In the genomic region with DNA sequence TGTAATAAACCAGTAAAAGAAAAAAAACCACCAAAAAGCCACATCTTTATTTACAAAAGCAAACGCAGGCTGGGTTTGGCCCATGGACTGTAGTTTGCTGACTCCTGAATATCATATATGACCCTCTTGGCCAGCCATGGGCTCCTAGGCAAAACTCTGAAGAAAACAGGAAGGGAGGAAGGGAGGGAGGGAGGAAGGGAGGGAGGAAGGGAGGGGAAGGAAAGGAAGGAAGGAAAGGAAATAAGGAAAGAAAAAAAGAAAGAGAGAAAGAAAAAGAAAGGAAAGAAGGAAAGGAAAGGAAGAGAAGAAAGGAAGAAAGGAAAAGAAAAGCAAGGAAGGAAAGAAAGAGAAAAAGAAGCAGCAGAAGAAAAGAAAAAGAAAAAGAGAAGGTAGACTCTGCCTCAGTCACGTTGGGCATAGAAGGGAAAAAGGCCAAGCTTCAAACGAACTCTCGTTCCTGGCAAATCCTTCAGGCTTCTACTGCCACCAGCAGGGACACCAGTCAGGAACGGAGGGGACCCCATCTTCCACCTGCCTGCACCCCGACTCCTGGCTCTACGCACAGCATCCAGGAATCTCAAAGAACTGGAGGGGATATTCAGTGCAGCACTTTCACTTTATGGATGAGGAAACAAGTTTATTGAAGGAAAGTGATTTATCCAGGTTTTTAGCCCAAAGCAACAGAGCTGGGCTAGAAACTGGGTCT, we compare ENCODE assay signal across 10 cellular contexts.
A peak's percentile ranks its signal among the peaks of the same experiment; 100 is the strongest.
DNase-seq lines count a peak whose midpoint lies in the region; ATAC-seq and TF ChIP-seq lines count a peak whose summit lies in the region.
"Had no signal": no experiment of that assay in that cellular context is flagged by ENCODE, and none has a peak within 500 bp of the region (broad histone marks: within the 10 kb centered on the region; RNA-seq: fewer than 3 reads in every experiment).

No MANE protein-coding gene starts in this region.

- no peak for ATAC-seq in HG02885 (IDR thresholded peaks at IDR 0.05; ENCODE audit: poor library complexity, unreplicated experiment)
- ATAC-seq: activated CD4-positive, alpha-beta T cell treated with anti-CD3 and anti-CD28 coated beads for 36 hours had no signal

- peaks cover 30% of the 10 kb centered on the region for H3K36me3 ChIP-seq in NT2/D1 (ENCODE audit: insufficient read depth, insufficient read length, low read length)
- peaks cover 12 to 20% (median 16%) of the 10 kb centered on the region in 3 donors for H3K36me3 ChIP-seq in tibial artery

- H3K9me3 ChIP-seq in NT2/D1 (ENCODE audit: insufficient read depth, low read length) (no peaks in the 10 kb centered on the region), tibial artery (no peaks in the 10 kb centered on the region)

- H3K4me1 ChIP-seq in NT2/D1 (ENCODE audit: insufficient read depth, insufficient read length) (peaks cover 34% of the 10 kb centered on the region), tibial artery (peaks cover 3 to 100% (median 89%) of the 10 kb centered on the region in 4 donors)

- H3K9ac ChIP-seq in NT2/D1 (ENCODE audit: insufficient read length, low read depth), result peak overlapping the region; percentile 13

- peaks cover 23% of the 10 kb centered on the region for H3K36me3 Mint-ChIP-seq in nephron (ENCODE audit: low read depth)

- H3K27me3 ChIP-seq in NT2/D1 (ENCODE audit: insufficient read depth, insufficient read length), result no peaks in the 10 kb centered on the region
- H3K27me3 ChIP-seq in tibial artery, result no peaks in the 10 kb centered on the region

- intact Hi-C loops in tibial artery (cut with DNase I; ENCODE audit: low total_unique reads), result no loop called here

- H3K4me1 Mint-ChIP-seq in nephron, result peaks cover 71% of the 10 kb centered on the region

- no peak for DNase-seq in NT2/D1 (ENCODE audit: low read depth, low spot score)
- no peak for DNase-seq in coronary artery (ENCODE audit: low spot score)
- no peak for DNase-seq in tibial artery
- no peak for DNase-seq in NCI-H510A treated with DMSO at 0.1 percent for 48 hours (lab: John Stamatoyannopoulos, UW)
- no peak for DNase-seq in activated CD4-positive, alpha-beta T cell treated with anti-CD3 and anti-CD28 coated beads for 4 hours
- DNase-seq: activated CD4-positive, alpha-beta T cell treated with anti-CD3 and anti-CD28 coated beads for 36 hours; cerebellar nuclear complex; NCI-H524 had no signal

- no peak overlapping the region for H3K4me3 Mint-ChIP-seq in nephron
- H3K4me3 Mint-ChIP-seq: activated CD4-positive, alpha-beta T cell treated with anti-CD3 and anti-CD28 coated beads for 36 hours had no signal

- H3K27me3 Mint-ChIP-seq in nephron (ENCODE audit: low read depth), result no peaks in the 10 kb centered on the region
- H3K27me3 Mint-ChIP-seq: activated CD4-positive, alpha-beta T cell treated with anti-CD3 and anti-CD28 coated beads for 36 hours had no signal

- H3K27ac Mint-ChIP-seq in nephron, result peak overlapping the region in 2 of 3 experiments; percentile 17 to 67
- H3K27ac Mint-ChIP-seq: activated CD4-positive, alpha-beta T cell treated with anti-CD3 and anti-CD28 coated beads for 36 hours had no signal

- H3K9me3 Mint-ChIP-seq in nephron, result no peaks in the 10 kb centered on the region

- TF ChIP-seq CTCF in coronary artery (IDR thresholded peaks at IDR 0.05), result no peak
- TF ChIP-seq CTCF in nephron (IDR thresholded peaks at IDR 0.05; ENCODE audit: unreplicated experiment in 3 of 3), result no peak
- no peak for TF ChIP-seq CTCF in tibial artery (IDR thresholded peaks at IDR 0.05)

- peak overlapping the region; percentile 95 to 97 for H3K27ac ChIP-seq in coronary artery
- peak overlapping the region; percentile 87 to 94 for H3K27ac ChIP-seq in tibial artery

- H3K4me3 ChIP-seq in NT2/D1 (ENCODE audit: insufficient read length, low read depth) (no peak overlapping the region), coronary artery (no peak overlapping the region), tibial artery (no peak overlapping the region)
